2 cellular contexts compared by ENCODE assay signal in genomic region chr20:6055981-6056569, GRCh38.
A peak's percentile ranks its signal among the peaks of the same experiment; 100 is the strongest.
TF ChIP-seq lines count a peak whose summit lies in the region.

No MANE protein-coding gene starts in this region.

TF ChIP-seq in liver, 16 proteins besides CTCF, POLR2A, EP300 and RAD21 (continued from another document):
- no peak for TF ChIP-seq REST (IDR thresholded peaks at IDR 0.05)
- TF ChIP-seq EGR1 (IDR thresholded peaks at IDR 0.05; ENCODE audit: low read depth in 2 of 2), result no peak
- no peak for TF ChIP-seq TAF1 (conservative IDR thresholded peaks at IDR 0.05)
- TF ChIP-seq ZBTB33 (IDR thresholded peaks at IDR 0.05), result no peak
- no peak for TF ChIP-seq ATF3 (IDR thresholded peaks at IDR 0.05)
- TF ChIP-seq HNF4G (IDR thresholded peaks at IDR 0.05), result no peak
- no peak for TF ChIP-seq GABPA (IDR thresholded peaks at IDR 0.05 in 1 of 2, conservative IDR thresholded peaks at IDR 0.05 in 1 of 2)
- peak in 1 of 2 donors; percentile 84 for TF ChIP-seq RXRA (IDR thresholded peaks at IDR 0.05)
- no peak for TF ChIP-seq NR2F2 (IDR thresholded peaks at IDR 0.05)
- TF ChIP-seq FOXA2 (IDR thresholded peaks at IDR 0.05), result no peak
- peak; percentile 60 for TF ChIP-seq YY1 (IDR thresholded peaks at IDR 0.05)
- peak; percentile 21 for TF ChIP-seq MAX (IDR thresholded peaks at IDR 0.05)
- no peak for TF ChIP-seq FOXA1 (IDR thresholded peaks at IDR 0.05)
- no peak for TF ChIP-seq SP1 (IDR thresholded peaks at IDR 0.05)

TF ChIP-seq in SK-N-SH treated with all-trans-retinoic acid at 6 μM for 48 hours, 23 proteins besides CTCF, POLR2A, EP300 and RAD21 (continued from another document):
- TF ChIP-seq PATZ1 (CRISPR knock-in tag; IDR thresholded peaks at IDR 0.05; ENCODE audit: borderline replicate concordance), result no peak
